Comparison of ENCODE assay signal across 1 cellular context in genomic region chr2:71882949-71883472, GRCh38.
A peak's percentile ranks its signal among the peaks of the same experiment; 100 is the strongest.
TF ChIP-seq lines count a peak whose summit lies in the region.

No MANE protein-coding gene starts in this region.

TF ChIP-seq in K562, 482 proteins besides CTCF, POLR2A, EP300 and RAD21 (continued from another document and continues in another):
- TF ChIP-seq ZNF318 (IDR thresholded peaks at IDR 0.05; ENCODE audit: borderline replicate concordance in 1 of 2, low read depth in 1 of 2) (peak in 1 of 2 experiments; percentile 91; a peak in 2 of 4 replicates), REST (CRISPR knock-in tag; IDR thresholded peaks at IDR 0.05; ENCODE audit: low read depth) (no peak; the same call in 1 of the 2 replicates), HDAC8 (tag; IDR thresholded peaks at IDR 0.05) (peak; percentile 51; the same call in 1 of the 2 replicates), RBM34 (IDR thresholded peaks at IDR 0.05; ENCODE audit: borderline replicate concordance, insufficient read depth, low read length) (no peak), ZC3H4 (CRISPR knock-in tag; IDR thresholded peaks at IDR 0.05; ENCODE audit: borderline replicate concordance) (no peak), ZNF584 (CRISPR knock-in tag; IDR thresholded peaks at IDR 0.05; ENCODE audit: low read depth) (peak; percentile 98), NR2C1 (IDR thresholded peaks at IDR 0.05) (peak; percentile 82), NR2C1 (tag; IDR thresholded peaks at IDR 0.05) (peak; percentile 92), EZH2 (IDR thresholded peaks at IDR 0.05; ENCODE audit: borderline replicate concordance, low read depth, low read length) (no peak), HNRNPL (IDR thresholded peaks at IDR 0.05; ENCODE audit: low read depth, low read length) (peak; percentile 73; the same call in 1 of the 2 replicates), IRF9 (tag; IDR thresholded peaks at IDR 0.05) (peak; percentile 92), SIN3B (IDR thresholded peaks at IDR 0.05; ENCODE audit: low read depth) (no peak), E2F4 (CRISPR knock-in tag; IDR thresholded peaks at IDR 0.05; ENCODE audit: low read depth) (no peak), BCL6 (CRISPR knock-in tag; IDR thresholded peaks at IDR 0.05) (peak; percentile 62; the same call in 1 of the 2 replicates), ZBTB11 (CRISPR knock-in tag; IDR thresholded peaks at IDR 0.05) (peak in 2 of 3 experiments; percentile 12 to 92; a peak in 2 of 6 replicates), PPARD (CRISPR knock-in tag; IDR thresholded peaks at IDR 0.05) (no peak), CREB1 (IDR thresholded peaks at IDR 0.05) (peak; percentile 59; the same call in 1 of the 2 replicates), CREB1 (CRISPR knock-in tag; IDR thresholded peaks at IDR 0.05) (0 out of 2 replicates have a peak, but pooled peaks have one; percentile 38), ZBTB49 (CRISPR knock-in tag; IDR thresholded peaks at IDR 0.05; ENCODE audit: borderline replicate concordance) (no peak), SMARCC2 (IDR thresholded peaks at IDR 0.05; ENCODE audit: low read depth) (peak; percentile 91), PHF20 (IDR thresholded peaks at IDR 0.05; ENCODE audit: partially characterized antibody) (no peak), FOXA1 (IDR thresholded peaks at IDR 0.05; ENCODE audit: borderline replicate concordance) (no peak), ZNF655 (CRISPR knock-in tag; IDR thresholded peaks at IDR 0.05) (no peak), ZNF444 (CRISPR knock-in tag; IDR thresholded peaks at IDR 0.05) (0 out of 2 replicates have a peak, but pooled peaks have one; percentile 56), ZNF146 (CRISPR knock-in tag; IDR thresholded peaks at IDR 0.05; ENCODE audit: unreplicated experiment) (no peak), EHMT2 (IDR thresholded peaks at IDR 0.05) (peak; percentile 33; the same call in 1 of the 2 replicates), PHB2 (IDR thresholded peaks at IDR 0.05; ENCODE audit: low read depth) (peak; percentile 74; the same call in 1 of the 2 replicates), ILF3 (IDR thresholded peaks at IDR 0.05; ENCODE audit: borderline replicate concordance) (no peak), MED1 (CRISPR knock-in tag; IDR thresholded peaks at IDR 0.05; ENCODE audit: borderline replicate concordance) (no peak), SAP30 (IDR thresholded peaks at IDR 0.05; ENCODE audit: borderline replicate concordance, insufficient read depth, low read depth, low read length, poor library complexity, severe bottlenecking) (no peak), ZNF174 (CRISPR knock-in tag; IDR thresholded peaks at IDR 0.05) (no peak), MTF1 (CRISPR knock-in tag; IDR thresholded peaks at IDR 0.05; ENCODE audit: borderline replicate concordance) (no peak), FUS (optimal IDR thresholded peaks at IDR 0.05; ENCODE audit: low read depth, low read length) (no peak), TFE3 (CRISPR knock-in tag; IDR thresholded peaks at IDR 0.05) (no peak)
